8 cellular contexts compared by ENCODE assay signal in genomic region chrX:41922694-41923171, GRCh38.
DNase-seq lines count a peak whose midpoint lies in the region; ATAC-seq and TF ChIP-seq lines count a peak whose summit lies in the region.

No MANE protein-coding gene starts in this region.

- in situ Hi-C loops in astrocyte of the spinal cord (cut with HindIII; ENCODE audit: low sequenced_read_pairs): no loop called here

- H3K4me3 ChIP-seq in astrocyte of the spinal cord (ENCODE audit: low read depth, low read length) (peak overlapping the region; percentile 67), iPS-18a (ENCODE audit: low read length) (peak overlapping the region; percentile 73), skeletal muscle cell (ENCODE audit: low read depth, low read length) (peak overlapping the region; percentile 68)

- no peaks in the 10 kb centered on the region for H3K36me3 ChIP-seq in iPS-18a (ENCODE audit: control insufficient read depth, low read depth, low read length)

- H3K4me1 ChIP-seq in iPS-18a (ENCODE audit: control insufficient read depth, low read depth, low read length): peaks cover 3% of the 10 kb centered on the region

- H3K27ac ChIP-seq in iPS-18a (ENCODE audit: low read length): no peak overlapping the region

- peak; percentile 28 for ATAC-seq in HG02970 (IDR thresholded peaks at IDR 0.05; ENCODE audit: low FRiP score, unreplicated experiment)

- DNase-seq in DMS 273 (lab: John Stamatoyannopoulos, UW; ENCODE audit: unreplicated experiment): peak; percentile 73
- DNase-seq in DMS 273 treated with DMSO at 0.1 percent for 48 hours (lab: John Stamatoyannopoulos, UW): no peak
- peak; percentile 22 for DNase-seq in OCI-M1 (lab: John Stamatoyannopoulos, UW)
- no peak for DNase-seq in astrocyte of the spinal cord (ENCODE audit: low read depth, low spot score)
- no peak for DNase-seq in skeletal muscle cell (ENCODE audit: low read depth)
- no peak for DNase-seq in CD1c-positive myeloid dendritic cell (ENCODE audit: extremely low spot score)

- TF ChIP-seq CTCF in astrocyte of the spinal cord (IDR thresholded peaks at IDR 0.05; ENCODE audit: low read depth, low read length): peak; percentile 20

- H3K9ac ChIP-seq in iPS-18a (ENCODE audit: low read length): peak overlapping the region; percentile 69

- no peaks in the 10 kb centered on the region for H3K27me3 ChIP-seq in iPS-18a (ENCODE audit: control insufficient read depth, insufficient read depth, low read length)

- peaks cover 14% of the 10 kb centered on the region for H3K9me3 ChIP-seq in iPS-18a (ENCODE audit: control insufficient read depth, low read depth, low read length)

Comparison
In these comparisons a context has a peak if more than half of its experiments do, and no peak if none do; other contexts are left out.
1. DNase-seq: peak in DMS 273 (single experiment) and OCI-M1 (single experiment); none in DMS 273 treated with DMSO at 0.1 percent for 48 hours (single experiment), astrocyte of the spinal cord (single experiment), skeletal muscle cell (single experiment) and CD1c-positive myeloid dendritic cell (single experiment).
2. Peak in every context shown above with its lines, with median percentiles within 50 percentile points of each other: H3K4me3 ChIP-seq.